In genomic region chr2:24315669-24316068, GRCh38 we compare ENCODE assay signal across 11 cellular contexts. TPM values are rescaled to one million over a fixed set of nuclear protein-coding genes. Genes with fewer than 3 reads are reported as not detected.
A peak's percentile ranks its signal among the peaks of the same experiment; 100 is the strongest.
DNase-seq lines count a peak whose midpoint lies in the region; ATAC-seq, FAIRE-seq and TF ChIP-seq lines count a peak whose summit lies in the region.
"Had no signal": no experiment of that assay in that cellular context is flagged by ENCODE, and none has a peak within 500 bp of the region (broad histone marks: within the 10 kb centered on the region; RNA-seq: fewer than 3 reads in every experiment).

No MANE protein-coding gene starts in this region.

- TF ChIP-seq POLR2A in gastroesophageal sphincter (IDR thresholded peaks at IDR 0.05), result no peak

- no peak overlapping the region for H3K27ac ChIP-seq in small intestine (ENCODE audit: low read depth in 1 of 2, low read length in 1 of 2)
- H3K27ac ChIP-seq in gastroesophageal sphincter, result no peak overlapping the region
- H3K27ac ChIP-seq: suprapubic skin had no signal

- peak; percentile 23 for DNase-seq in left kidney (ENCODE audit: low read depth, low spot score)
- no peak for DNase-seq in small intestine
- no peak for DNase-seq in putamen (ENCODE audit: low spot score)
- DNase-seq: amygdala had no signal

- H3K9me3 ChIP-seq in small intestine (ENCODE audit: control insufficient read depth, low read depth), result no peaks in the 10 kb centered on the region
- no peaks in the 10 kb centered on the region for H3K9me3 ChIP-seq in gastroesophageal sphincter
- H3K9me3 ChIP-seq: suprapubic skin had no signal

- FAIRE-seq in small intestine (lab: Jason Lieb, UNC), result no peak
- FAIRE-seq: HTR-8/SVneo had no signal

- H3K36me3 ChIP-seq in small intestine (ENCODE audit: control insufficient read depth in 2 of 2, insufficient read depth in 2 of 2, low read length in 2 of 2) (peaks cover 0 to 2% of the 10 kb centered on the region in 2 donors), gastroesophageal sphincter (peaks cover 0 to 16% of the 10 kb centered on the region in 2 donors)

- no peaks in the 10 kb centered on the region for H3K4me1 ChIP-seq in small intestine (ENCODE audit: control insufficient read depth in 2 of 2, insufficient read depth in 1 of 2, low read depth in 1 of 2, low read length in 1 of 2)
- peaks cover 0 to 28% (median 0%) of the 10 kb centered on the region in 3 donors for H3K4me1 ChIP-seq in gastroesophageal sphincter
- H3K4me1 ChIP-seq: suprapubic skin had no signal

- no peak for TF ChIP-seq EP300 in gastroesophageal sphincter (IDR thresholded peaks at IDR 0.05)

- TF ChIP-seq CTCF in gastroesophageal sphincter (IDR thresholded peaks at IDR 0.05), result no peak

- H3K27me3 ChIP-seq in small intestine (ENCODE audit: control insufficient read depth in 2 of 2, insufficient read depth in 2 of 2, low read length in 2 of 2), result no peaks in the 10 kb centered on the region
- H3K27me3 ChIP-seq in gastroesophageal sphincter, result no peaks in the 10 kb centered on the region
- H3K27me3 ChIP-seq: suprapubic skin had no signal

- 75 to 83% (median 76%) methylated on average over 3 of the region's 3 CpGs for WGBS in small intestine, 3 donors
- WGBS in gastroesophageal sphincter (ENCODE audit: low coverage in 1 of 2), 2 donors, result 81 to 86% methylated on average over 1 to 3 of the region's 3 CpGs

- ATAC-seq in GM18519 (IDR thresholded peaks at IDR 0.05; ENCODE audit: low FRiP score, unreplicated experiment), result peak; percentile 53
- peak; percentile 57 for ATAC-seq in GM21367 (IDR thresholded peaks at IDR 0.05; ENCODE audit: unreplicated experiment)
- peak; percentile 63 for ATAC-seq in HG03196 (IDR thresholded peaks at IDR 0.05; ENCODE audit: unreplicated experiment)
- ATAC-seq in gastroesophageal sphincter, result no peak

- H3K4me3 ChIP-seq in small intestine (ENCODE audit: low read depth in 1 of 2, low read length in 2 of 2) (no peak overlapping the region), gastroesophageal sphincter (no peak overlapping the region)
- H3K4me3 ChIP-seq: smooth muscle cell, suprapubic skin had no signal

RNA-seq across cellular contexts. Expression of gene ITSN2, which starts 44.7 kb away (rescaled TPM):
- polyA plus RNA-seq in small intestine, result 10 to 100 TPM; 16.3 to 37.1 (median 23.0) TPM
- 10 to 100 TPM; 57.9 to 79.7 (median 63.4) TPM for total RNA-seq in gastroesophageal sphincter
